11 cellular contexts compared by ENCODE assay signal in genomic region chr21:45539796-45540600, GRCh38. TPM values are rescaled to one million over a fixed set of nuclear protein-coding genes. Genes with fewer than 3 reads are reported as not detected.
DNase-seq lines count a peak whose midpoint lies in the region; ATAC-seq, FAIRE-seq and TF ChIP-seq lines count a peak whose summit lies in the region.
"Had no signal": no experiment of that assay in that cellular context is flagged by ENCODE, and none has a peak within 500 bp of the region (broad histone marks: within the 10 kb centered on the region; RNA-seq: fewer than 3 reads in every experiment).

No MANE protein-coding gene starts in this region.

- no peak overlapping the region for H3K23ac ChIP-seq in mesendoderm (ENCODE audit: low read length)

- H3K36me3 ChIP-seq in kidney (ENCODE audit: control insufficient read depth in 1 of 2, insufficient read depth in 2 of 2, low read length in 2 of 2) (no peaks in the 10 kb centered on the region), thyroid gland (no peaks in the 10 kb centered on the region), mesendoderm (ENCODE audit: control insufficient read depth, insufficient read depth, low read length) (no peaks in the 10 kb centered on the region)

- H3K4me1 ChIP-seq in kidney (ENCODE audit: control insufficient read depth in 1 of 2, insufficient read depth in 1 of 2, low read depth in 1 of 2, low read length in 2 of 2): peaks cover 0 to 7% of the 10 kb centered on the region in 2 donors
- H3K4me1 ChIP-seq in thyroid gland: peaks cover 15 to 25% of the 10 kb centered on the region in 2 donors
- H3K4me1 ChIP-seq in mesendoderm (ENCODE audit: control insufficient read depth, low read depth, low read length): peaks cover 2% of the 10 kb centered on the region

- DNase-seq in activated effector memory CD4-positive, alpha-beta T cell treated with anti-CD3 and anti-CD28 coated beads, Interleukin-2, amount 50 U/mL, for 16 hours: peak; percentile 58
- no peak for DNase-seq in activated effector memory CD4-positive, alpha-beta T cell treated with Interleukin-2 at 50 U/mL for 16 hours
- peak; percentile 34 for DNase-seq in activated CD8-positive, alpha-beta memory T cell treated with anti-CD3 and anti-CD28 coated beads, Interleukin-2, amount 10 ng/mL, durations not matched to agents 7 days and 5 days
- DNase-seq in kidney (peak; percentile 46), thyroid gland (peak; percentile 0 to 1), mesendoderm (no peak)
- DNase-seq: hippocampal formation, NCI-H510A treated with DMSO at 0.1 percent for 48 hours had no signal

- H3K4me3 ChIP-seq in kidney (ENCODE audit: low read length in 2 of 2) (no peak overlapping the region), thyroid gland (replicated peaks in 1 of 3) (no peak overlapping the region), mesendoderm (ENCODE audit: low read length) (no peak overlapping the region)

- CTCF ChIA-PET in activated CD8-positive, alpha-beta memory T cell treated with anti-CD3 and anti-CD28 coated beads, Interleukin-2, amount 10 ng/mL, durations not matched to agents 7 days and 5 days (lab: Charles Lee): interaction anchor here (1.5 kb wide), 1 partner anchor 57 kb away, joined by 4 read pairs; no protein-coding TSS in a partner anchor

- no peak overlapping the region for H3K56ac ChIP-seq in mesendoderm (ENCODE audit: low read length)

- H3K4ac ChIP-seq in mesendoderm (ENCODE audit: low read depth, low read length): no peak overlapping the region

- H3K9me3 ChIP-seq in kidney (ENCODE audit: control insufficient read depth in 1 of 2, low read length in 2 of 2): no peaks in the 10 kb centered on the region
- no peaks in the 10 kb centered on the region for H3K9me3 ChIP-seq in thyroid gland

- H2AK5ac ChIP-seq in mesendoderm (ENCODE audit: low read length): no peak overlapping the region

- no peak overlapping the region for H2BK5ac ChIP-seq in mesendoderm (ENCODE audit: low read length)

- intact Hi-C loops in kidney (cut with DNase I): no loop called here
- intact Hi-C loops in thyroid gland (cut with DNase I): no loop called here

- H3K18ac ChIP-seq in mesendoderm (ENCODE audit: low read length): no peak overlapping the region

- WGBS in thyroid gland, 2 donors: 94% methylated on average over 14 to 18 of the region's 24 CpGs
- no CpG with 5 or more reads among the region's 24 CpGs for WGBS in mesendoderm (ENCODE audit: extremely low coverage, insufficient coverage, low lambda C conversion rate)

- H3K27me3 ChIP-seq in thyroid gland: no peaks in the 10 kb centered on the region
- H3K27me3 ChIP-seq in mesendoderm (ENCODE audit: insufficient read depth, low read length, poor library complexity): no peaks in the 10 kb centered on the region

- H2BK120ac ChIP-seq in mesendoderm (ENCODE audit: low read depth, low read length): no peak overlapping the region

- H3K9ac ChIP-seq in kidney (ENCODE audit: low read length in 2 of 2) (no peak overlapping the region), mesendoderm (ENCODE audit: low read length) (no peak overlapping the region)

- FAIRE-seq in kidney (lab: Jason Lieb, UNC): no peak
- FAIRE-seq: GM12892 had no signal

- no peak overlapping the region for H3K4me2 ChIP-seq in mesendoderm (ENCODE audit: low read length)

- no peak overlapping the region for H4K8ac ChIP-seq in mesendoderm (ENCODE audit: low read depth, low read length)

- no peak overlapping the region for H3K27ac ChIP-seq in kidney (ENCODE audit: low read depth in 2 of 2, low read length in 2 of 2)
- H3K27ac ChIP-seq in thyroid gland: no peak overlapping the region
- H3K27ac ChIP-seq in mesendoderm (ENCODE audit: low read depth, low read length): no peak overlapping the region

- ATAC-seq in activated CD8-positive, alpha-beta memory T cell treated with anti-CD3 and anti-CD28 coated beads, Interleukin-2, amount 10 ng/mL, durations not matched to agents 7 days and 5 days: no peak
- ATAC-seq in GM21737 (IDR thresholded peaks at IDR 0.05; ENCODE audit: unreplicated experiment) (no peak), GM19351 (IDR thresholded peaks at IDR 0.05; ENCODE audit: unreplicated experiment) (no peak)

- H2BK15ac ChIP-seq in mesendoderm (replicated peaks; ENCODE audit: low read depth): no peak overlapping the region

- no peaks in the 10 kb centered on the region for H3K9me3 Mint-ChIP-seq in activated CD8-positive, alpha-beta memory T cell treated with anti-CD3 and anti-CD28 coated beads, Interleukin-2, amount 10 ng/mL, durations not matched to agents 7 days and 5 days (ENCODE audit: low read depth)

- H3K27ac Mint-ChIP-seq in activated CD8-positive, alpha-beta memory T cell treated with anti-CD3 and anti-CD28 coated beads, Interleukin-2, amount 10 ng/mL, durations not matched to agents 7 days and 5 days: peak overlapping the region; percentile 77

- H3K27me3 Mint-ChIP-seq in activated CD8-positive, alpha-beta memory T cell treated with anti-CD3 and anti-CD28 coated beads, Interleukin-2, amount 10 ng/mL, durations not matched to agents 7 days and 5 days: no peaks in the 10 kb centered on the region

- H3K4me1 Mint-ChIP-seq in activated CD8-positive, alpha-beta memory T cell treated with anti-CD3 and anti-CD28 coated beads, Interleukin-2, amount 10 ng/mL, durations not matched to agents 7 days and 5 days: peaks cover 19% of the 10 kb centered on the region

- peaks cover 18% of the 10 kb centered on the region for H3K79me2 ChIP-seq in mesendoderm (ENCODE audit: control insufficient read depth, insufficient read depth, low read length)

- peaks cover 5% of the 10 kb centered on the region for H3K36me3 Mint-ChIP-seq in activated CD8-positive, alpha-beta memory T cell treated with anti-CD3 and anti-CD28 coated beads, Interleukin-2, amount 10 ng/mL, durations not matched to agents 7 days and 5 days

- H3K79me1 ChIP-seq in mesendoderm (ENCODE audit: low read length): peaks cover 4% of the 10 kb centered on the region

- TF ChIP-seq CTCF in kidney (IDR thresholded peaks at IDR 0.05; ENCODE audit: borderline replicate concordance, extremely low read depth, insufficient read depth) (no peak), thyroid gland (IDR thresholded peaks at IDR 0.05) (no peak)

- H4K5ac ChIP-seq in mesendoderm (ENCODE audit: low read length): no peak overlapping the region

- H3K4me3 Mint-ChIP-seq in activated CD8-positive, alpha-beta memory T cell treated with anti-CD3 and anti-CD28 coated beads, Interleukin-2, amount 10 ng/mL, durations not matched to agents 7 days and 5 days: peak overlapping the region; percentile 69

- no peak for TF ChIP-seq POLR2A in thyroid gland (IDR thresholded peaks at IDR 0.05)

RNA-seq across cellular contexts. Expression of gene SLC19A1, which starts 2.2 kb away (rescaled TPM):
- total RNA-seq in activated CD8-positive, alpha-beta memory T cell treated with anti-CD3 and anti-CD28 coated beads, Interleukin-2, amount 10 ng/mL, durations not matched to agents 7 days and 5 days: 10 to 100 TPM; 53.2 to 60.2 TPM
- total RNA-seq in kidney (7.2 TPM), thyroid gland (10 to 100 TPM in 3 of 4 donors, 1 to 10 TPM in 1; 7.6 to 15.5 (median 12.2) TPM)
- polyA plus RNA-seq in kidney (ENCODE audit: insufficient read depth, low read depth, low replicate concordance): 5.1 TPM
- 26.2 TPM for polyA plus RNA-seq in mesendoderm (2013, experiment 1 of 2)
- 27.0 TPM for polyA plus RNA-seq in mesendoderm (2013, experiment 2 of 2)

Comparison
In these comparisons a context has a peak if more than half of its experiments do, and no peak if none do; other contexts are left out.
1. DNase-seq: peak in activated effector memory CD4-positive, alpha-beta T cell treated with anti-CD3 and anti-CD28 coated beads, Interleukin-2, amount 50 U/mL, for 16 hours (single experiment), activated CD8-positive, alpha-beta memory T cell treated with anti-CD3 and anti-CD28 coated beads, Interleukin-2, amount 10 ng/mL, durations not matched to agents 7 days and 5 days (single experiment), kidney (single experiment) and thyroid gland (2 of 2); none in activated effector memory CD4-positive, alpha-beta T cell treated with Interleukin-2 at 50 U/mL for 16 hours (single experiment) and mesendoderm (single experiment).